ENCODE assay signal across 23 cellular contexts in genomic region chr2:230898661-230899091, GRCh38. TPM values are rescaled to one million over a fixed set of nuclear protein-coding genes. Genes with fewer than 3 reads are reported as not detected.
DNase-seq lines count a peak whose midpoint lies in the region; ATAC-seq and TF ChIP-seq lines count a peak whose summit lies in the region.
"Had no signal": no experiment of that assay in that cellular context is flagged by ENCODE, and none has a peak within 500 bp of the region (broad histone marks: within the 10 kb centered on the region; RNA-seq: fewer than 3 reads in every experiment).

No MANE protein-coding gene starts in this region.

- H3K9me3 ChIP-seq in sigmoid colon = no peaks in the 10 kb centered on the region
- H3K9me3 ChIP-seq: right atrium auricular region had no signal

- no peaks in the 10 kb centered on the region for H3K79me1 ChIP-seq in mesendoderm (ENCODE audit: low read length)

- no peak overlapping the region for H3K4me3 Mint-ChIP-seq in brain
- H3K4me3 Mint-ChIP-seq: activated naive CD4-positive, alpha-beta T cell treated with anti-CD3 and anti-CD28 coated beads, Interleukin-2, amount 10 ng/mL, durations not matched to agents 7 days and 5 days; CD4-positive, alpha-beta memory T cell had no signal

- TF ChIP-seq EP300 in sigmoid colon (IDR thresholded peaks at IDR 0.05) = no peak

- H3K27me3 Mint-ChIP-seq in brain = peaks cover 2% of the 10 kb centered on the region

- H3K4me1 Mint-ChIP-seq in brain = peaks cover 60% of the 10 kb centered on the region

- H3K27ac ChIP-seq in mesendoderm (ENCODE audit: low read depth, low read length) (no peak overlapping the region), sigmoid colon (no peak overlapping the region)
- H3K27ac ChIP-seq: right atrium auricular region had no signal

- ATAC-seq in GM19463 (IDR thresholded peaks at IDR 0.05; ENCODE audit: unreplicated experiment) (no peak), GM21447 (IDR thresholded peaks at IDR 0.05; ENCODE audit: unreplicated experiment) (no peak)
- ATAC-seq: K562, left ventricle myocardium superior had no signal

- TF ChIP-seq CTCF in brain (conservative IDR thresholded peaks at IDR 0.05) (no peak), sigmoid colon (IDR thresholded peaks at IDR 0.05) (no peak)

- H3K4me3 ChIP-seq in mesendoderm (ENCODE audit: low read length) (no peak overlapping the region), sigmoid colon (no peak overlapping the region)
- H3K4me3 ChIP-seq: K562, right atrium auricular region had no signal

- H3K56ac ChIP-seq in mesendoderm (ENCODE audit: low read length) = peak overlapping the region; percentile 47

- no peak overlapping the region for H3K18ac ChIP-seq in mesendoderm (ENCODE audit: low read length)

- no CpG with 5 or more reads among the region's 8 CpGs for WGBS in mesendoderm (ENCODE audit: extremely low coverage, insufficient coverage, low lambda C conversion rate)
- WGBS in sigmoid colon, 2 donors = 80 to 81% methylated on average over 8 of the region's 8 CpGs

- DNase-seq in activated CD8-positive, alpha-beta memory T cell treated with anti-CD3 and anti-CD28 coated beads for 24 hours = peak; percentile 53
- no peak for DNase-seq in mesendoderm
- peak; percentile 26 for DNase-seq in sigmoid colon
- DNase-seq in SIG-M5 treated with dmso at 0.1 percent for 504 hours (lab: John Stamatoyannopoulos, UW; ENCODE audit: unreplicated experiment) = no peak
- DNase-seq: activated CD4-positive, alpha-beta T cell treated with anti-CD3 and anti-CD28 coated beads, Interleukin-2, amount 50 U/mL, for 1 hour; activated naive CD4-positive, alpha-beta T cell treated with anti-CD3 and anti-CD28 coated beads, Interleukin-2, amount 10 ng/mL, durations not matched to agents 7 days and 5 days; activated T-cell treated with anti-CD3 and anti-CD28 coated beads, Interleukin-2, amount 50 U/mL, for 1 hour; CD4-positive, alpha-beta memory T cell; DMS79; glutamatergic neuron; H7; left ventricle myocardium superior; NCI-H1694; NCI-H226; NCI-H82; Right ventricle myocardium superior; stimulated activated CD4-positive, alpha-beta T cell treated with anti-CD3 and anti-CD28 coated beads, Interleukin-15, amount 100 ng/mL, for 24 hours had no signal

- no peak overlapping the region for H2BK15ac ChIP-seq in mesendoderm (replicated peaks; ENCODE audit: low read depth)

- H3K27me3 ChIP-seq in mesendoderm (ENCODE audit: insufficient read depth, low read length, poor library complexity) (no peaks in the 10 kb centered on the region), sigmoid colon (no peaks in the 10 kb centered on the region)

- H3K4ac ChIP-seq in mesendoderm (ENCODE audit: low read depth, low read length) = no peak overlapping the region

- H4K8ac ChIP-seq in mesendoderm (ENCODE audit: low read depth, low read length) = no peak overlapping the region

- H2AK5ac ChIP-seq in mesendoderm (ENCODE audit: low read length) = no peak overlapping the region

- H2BK120ac ChIP-seq in mesendoderm (ENCODE audit: low read depth, low read length) = no peak overlapping the region

- H3K27ac Mint-ChIP-seq in brain = peak overlapping the region; percentile 90 to 99 (median 93)
- H3K27ac Mint-ChIP-seq: activated naive CD4-positive, alpha-beta T cell treated with anti-CD3 and anti-CD28 coated beads, Interleukin-2, amount 10 ng/mL, durations not matched to agents 7 days and 5 days had no signal

- H3K9ac ChIP-seq in mesendoderm (ENCODE audit: low read length) = no peak overlapping the region

- peaks cover 0 to 2% (median 0%) of the 10 kb centered on the region in 5 experiments for H3K9me3 Mint-ChIP-seq in brain
- H3K9me3 Mint-ChIP-seq: activated naive CD4-positive, alpha-beta T cell treated with anti-CD3 and anti-CD28 coated beads, Interleukin-2, amount 10 ng/mL, durations not matched to agents 7 days and 5 days; CD4-positive, alpha-beta memory T cell had no signal

- H4K5ac ChIP-seq in mesendoderm (ENCODE audit: low read length) = no peak overlapping the region

- no peaks in the 10 kb centered on the region for H3K36me3 Mint-ChIP-seq in brain
- H3K36me3 Mint-ChIP-seq: activated naive CD4-positive, alpha-beta T cell treated with anti-CD3 and anti-CD28 coated beads, Interleukin-2, amount 10 ng/mL, durations not matched to agents 7 days and 5 days; CD4-positive, alpha-beta memory T cell had no signal

- peaks cover 2% of the 10 kb centered on the region for H3K4me1 ChIP-seq in mesendoderm (ENCODE audit: control insufficient read depth, low read depth, low read length)
- no peaks in the 10 kb centered on the region for H3K4me1 ChIP-seq in sigmoid colon
- H3K4me1 ChIP-seq: right atrium auricular region had no signal

- no peaks in the 10 kb centered on the region for H3K79me2 ChIP-seq in mesendoderm (ENCODE audit: control insufficient read depth, insufficient read depth, low read length)

- H3K36me3 ChIP-seq in mesendoderm (ENCODE audit: control insufficient read depth, insufficient read depth, low read length) (no peaks in the 10 kb centered on the region), sigmoid colon (no peaks in the 10 kb centered on the region)
- H3K36me3 ChIP-seq: right atrium auricular region had no signal

- TF ChIP-seq POLR2A in sigmoid colon (IDR thresholded peaks at IDR 0.05) = no peak

- intact Hi-C loops in sigmoid colon (cut with DNase I) = no loop called here

- H2BK5ac ChIP-seq in mesendoderm (ENCODE audit: low read length) = no peak overlapping the region

- no peak overlapping the region for H3K4me2 ChIP-seq in mesendoderm (ENCODE audit: low read length)

- no peak overlapping the region for H3K23ac ChIP-seq in mesendoderm (ENCODE audit: low read length)

RNA-seq across cellular contexts. Expression of gene GPR55, which starts 26.4 kb away (rescaled TPM):
- polyA plus RNA-seq in brain (ENCODE audit: insufficient read depth, low read depth, low replicate concordance) (0.08 TPM), sigmoid colon (1 to 10 TPM in 1 of 3 donors, under 1 TPM in 1, not detected in 1; 0.23 to 1.4 TPM)
- 0.41 TPM for polyA plus RNA-seq in mesendoderm (2013, experiment 1 of 2)
- 0.41 TPM for polyA plus RNA-seq in mesendoderm (2013, experiment 2 of 2)
- not detected for total RNA-seq in sigmoid colon
- total RNA-seq: H7, left ventricle myocardium superior, osteoblast, right atrium auricular region, Right ventricle myocardium superior had no signal

RNA-seq across cellular contexts. Expression of gene ITM2C, which starts 33.9 kb away (rescaled TPM):
- polyA plus RNA-seq in brain (ENCODE audit: insufficient read depth, low read depth, low replicate concordance) = 519 TPM
- polyA plus RNA-seq in mesendoderm (2013, experiment 1 of 2) = 368 TPM
- polyA plus RNA-seq in mesendoderm (2013, experiment 2 of 2) = 373 TPM
- total RNA-seq in sigmoid colon = 100 to 1,000 TPM; 107 to 206 (median 117) TPM
- polyA plus RNA-seq in sigmoid colon = 1,000 to 10,000 TPM in 1 of 3 donors, 100 to 1,000 TPM in 2; 489 to 1,275 (median 498) TPM

Comparison
In these comparisons a context has a peak if more than half of its experiments do, and no peak if none do; other contexts are left out.
1. DNase-seq: peak in activated CD8-positive, alpha-beta memory T cell treated with anti-CD3 and anti-CD28 coated beads for 24 hours (single experiment) and sigmoid colon (single experiment); none in mesendoderm (single experiment) and SIG-M5 treated with dmso at 0.1 percent for 504 hours (single experiment).